ENCODE assay signal across 1 cellular context in the genomic region with DNA sequence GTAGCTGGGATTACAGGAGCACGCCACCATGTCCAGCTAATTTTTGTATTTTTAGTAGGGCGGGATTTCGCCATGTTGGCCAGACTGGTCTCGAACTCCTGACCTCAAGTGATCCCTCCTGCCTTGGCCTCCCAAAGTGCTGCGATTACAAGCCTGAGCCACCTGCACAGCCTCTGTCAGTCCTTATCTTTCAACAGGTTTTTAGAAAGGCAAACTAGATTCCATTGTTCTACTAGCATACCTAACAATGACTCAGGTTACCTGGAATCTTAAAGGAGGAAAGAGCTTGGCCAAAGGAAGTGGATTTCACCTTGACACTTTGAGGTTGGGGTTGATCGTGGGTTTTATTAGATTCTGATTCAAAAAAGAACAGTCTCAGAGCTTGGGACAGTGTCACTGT.
TF ChIP-seq lines count a peak whose summit lies in the region.

No MANE protein-coding gene starts in this region.

TF ChIP-seq in SK-N-SH, 30 proteins besides CTCF, POLR2A, EP300 and RAD21 (continued from another document):
- TF ChIP-seq, protein P1, sequence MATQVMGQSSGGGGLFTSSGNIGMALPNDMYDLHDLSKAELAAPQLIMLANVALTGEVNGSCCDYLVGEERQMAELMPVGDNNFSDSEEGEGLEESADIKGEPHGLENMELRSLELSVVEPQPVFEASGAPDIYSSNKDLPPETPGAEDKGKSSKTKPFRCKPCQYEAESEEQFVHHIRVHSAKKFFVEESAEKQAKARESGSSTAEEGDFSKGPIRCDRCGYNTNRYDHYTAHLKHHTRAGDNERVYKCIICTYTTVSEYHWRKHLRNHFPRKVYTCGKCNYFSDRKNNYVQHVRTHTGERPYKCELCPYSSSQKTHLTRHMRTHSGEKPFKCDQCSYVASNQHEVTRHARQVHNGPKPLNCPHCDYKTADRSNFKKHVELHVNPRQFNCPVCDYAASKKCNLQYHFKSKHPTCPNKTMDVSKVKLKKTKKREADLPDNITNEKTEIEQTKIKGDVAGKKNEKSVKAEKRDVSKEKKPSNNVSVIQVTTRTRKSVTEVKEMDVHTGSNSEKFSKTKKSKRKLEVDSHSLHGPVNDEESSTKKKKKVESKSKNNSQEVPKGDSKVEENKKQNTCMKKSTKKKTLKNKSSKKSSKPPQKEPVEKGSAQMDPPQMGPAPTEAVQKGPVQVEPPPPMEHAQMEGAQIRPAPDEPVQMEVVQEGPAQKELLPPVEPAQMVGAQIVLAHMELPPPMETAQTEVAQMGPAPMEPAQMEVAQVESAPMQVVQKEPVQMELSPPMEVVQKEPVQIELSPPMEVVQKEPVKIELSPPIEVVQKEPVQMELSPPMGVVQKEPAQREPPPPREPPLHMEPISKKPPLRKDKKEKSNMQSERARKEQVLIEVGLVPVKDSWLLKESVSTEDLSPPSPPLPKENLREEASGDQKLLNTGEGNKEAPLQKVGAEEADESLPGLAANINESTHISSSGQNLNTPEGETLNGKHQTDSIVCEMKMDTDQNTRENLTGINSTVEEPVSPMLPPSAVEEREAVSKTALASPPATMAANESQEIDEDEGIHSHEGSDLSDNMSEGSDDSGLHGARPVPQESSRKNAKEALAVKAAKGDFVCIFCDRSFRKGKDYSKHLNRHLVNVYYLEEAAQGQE (IDR thresholded peaks at IDR 0.05; ENCODE audit: low read depth, low read length), result no peak
- no peak for TF ChIP-seq NRF1 (IDR thresholded peaks at IDR 0.05; ENCODE audit: low read depth, low read length)
- TF ChIP-seq YY1 (IDR thresholded peaks at IDR 0.05; ENCODE audit: low read depth), result no peak
- TF ChIP-seq MXI1 (IDR thresholded peaks at IDR 0.05; ENCODE audit: low read depth, low read length), result no peak
- no peak for TF ChIP-seq SMC3 (IDR thresholded peaks at IDR 0.05; ENCODE audit: low read depth, low read length)
- no peak for TF ChIP-seq EZH2phosphoT487 (IDR thresholded peaks at IDR 0.05; ENCODE audit: borderline replicate concordance, low read depth)
- TF ChIP-seq, protein P2, sequence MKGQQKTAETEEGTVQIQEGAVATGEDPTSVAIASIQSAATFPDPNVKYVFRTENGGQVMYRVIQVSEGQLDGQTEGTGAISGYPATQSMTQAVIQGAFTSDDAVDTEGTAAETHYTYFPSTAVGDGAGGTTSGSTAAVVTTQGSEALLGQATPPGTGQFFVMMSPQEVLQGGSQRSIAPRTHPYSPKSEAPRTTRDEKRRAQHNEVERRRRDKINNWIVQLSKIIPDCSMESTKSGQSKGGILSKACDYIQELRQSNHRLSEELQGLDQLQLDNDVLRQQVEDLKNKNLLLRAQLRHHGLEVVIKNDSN (IDR thresholded peaks at IDR 0.05; ENCODE audit: borderline replicate concordance, low read depth), result no peak
